ENCODE assay signal across 30 cellular contexts in the genomic region with DNA sequence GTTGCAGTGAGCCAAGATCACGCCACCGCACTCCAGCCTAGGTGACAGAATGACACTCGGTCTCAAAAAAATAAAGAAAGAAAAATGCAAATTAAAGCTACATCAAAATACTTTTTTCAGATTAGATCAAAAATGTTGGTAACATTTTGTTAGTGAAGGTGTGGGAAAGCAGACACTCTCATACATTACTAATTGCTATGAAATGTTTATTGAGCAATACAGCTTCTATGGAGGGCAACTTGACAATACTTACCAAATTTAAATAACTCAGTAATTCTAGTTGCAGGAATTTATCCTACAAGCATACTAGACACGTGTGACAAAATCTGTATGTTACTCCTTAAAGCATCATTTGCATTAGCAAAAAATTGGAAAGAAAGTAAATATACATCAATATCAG.
"Had no signal": no experiment of that assay in that cellular context is flagged by ENCODE, and none has a peak within 500 bp of the region (broad histone marks: within the 10 kb centered on the region; RNA-seq: fewer than 3 reads in every experiment).

No MANE protein-coding gene starts in this region.

- DNase-seq: activated CD4-positive, alpha-beta T cell treated with anti-CD3 and anti-CD28 coated beads for 48 hours; activated CD4-positive, alpha-beta T cell treated with anti-CD3 and anti-CD28 coated beads, Interleukin-2, amount 50 U/mL, for 48 hours; activated CD8-positive, alpha-beta memory T cell treated with anti-CD3 and anti-CD28 coated beads for 24 hours; activated effector memory CD4-positive, alpha-beta T cell treated with Interleukin-2 at 50 U/mL for 16 hours; activated naive CD4-positive, alpha-beta T cell treated with Interleukin-2 at 50 U/mL for 16 hours; activated naive CD8-positive, alpha-beta T cell treated with anti-CD3 and anti-CD28 coated beads for 36 hours; amniotic stem cell; dermis blood vessel endothelial cell; effector CD4-positive, alpha-beta T cell; esophagus squamous epithelium; gastrocnemius medialis; glutamatergic neuron; islet precursor cell; left ventricle myocardium inferior; nephron progenitor cell; retina; stimulated activated CD4-positive, alpha-beta T cell treated with anti-CD3 and anti-CD28 coated beads, Interleukin-1b, Interleukin-23, amount 100 ng/mL, for 48 hours; stimulated activated CD4-positive, alpha-beta T cell treated with anti-CD3 and anti-CD28 coated beads, Interleukin-4, amount 100 ng/mL, for 4 hours; stimulated activated CD8-positive, alpha-beta memory T cell treated with anti-CD3 and anti-CD28 coated beads, Interleukin-4, amount 100 ng/mL, for 48 hours; stimulated activated naive CD8-positive, alpha-beta T cell treated with anti-CD3 and anti-CD28 coated beads, Interleukin-15, amount 100 ng/mL, for 72 hours; substantia nigra; T-helper 9 cell; WERI-Rb-1 had no signal

- H3K9me3 ChIP-seq: esophagus squamous epithelium, gastrocnemius medialis, left ventricle myocardium inferior, neutrophil, vagina had no signal

- H3K4me2 ChIP-seq: smooth muscle cell had no signal

- H3K4me3 ChIP-seq: esophagus squamous epithelium, gastrocnemius medialis, left ventricle myocardium inferior, lung, smooth muscle cell, vagina had no signal

- H3K27ac ChIP-seq: epithelial cell of prostate, esophagus squamous epithelium, gastrocnemius medialis, left ventricle myocardium inferior, neutrophil, vagina, WERI-Rb-1 had no signal

- H3K27me3 ChIP-seq: esophagus squamous epithelium, gastrocnemius medialis, neutrophil, vagina had no signal

- H3K36me3 ChIP-seq: vagina had no signal

- ATAC-seq: activated CD4-positive, CD25-positive, alpha-beta regulatory T cell treated with anti-CD3 and anti-CD28 coated beads, Interleukin-2, amount 50 U/mL, for 24 hours; gastrocnemius medialis; stimulated activated memory B cell treated with anti-CD40 and anti-IgM and Interleukin-4, amounts not matched to agents 10 μg/mL and 1 μg/mL and 100 μg/mL, for 72 hours; stimulated activated naive CD8-positive, alpha-beta T cell treated with anti-CD3 and anti-CD28 coated beads, Interleukin-15, amount 100 ng/mL, for 72 hours had no signal
